ENCODE assay signal across 13 cellular contexts in the genomic region with DNA sequence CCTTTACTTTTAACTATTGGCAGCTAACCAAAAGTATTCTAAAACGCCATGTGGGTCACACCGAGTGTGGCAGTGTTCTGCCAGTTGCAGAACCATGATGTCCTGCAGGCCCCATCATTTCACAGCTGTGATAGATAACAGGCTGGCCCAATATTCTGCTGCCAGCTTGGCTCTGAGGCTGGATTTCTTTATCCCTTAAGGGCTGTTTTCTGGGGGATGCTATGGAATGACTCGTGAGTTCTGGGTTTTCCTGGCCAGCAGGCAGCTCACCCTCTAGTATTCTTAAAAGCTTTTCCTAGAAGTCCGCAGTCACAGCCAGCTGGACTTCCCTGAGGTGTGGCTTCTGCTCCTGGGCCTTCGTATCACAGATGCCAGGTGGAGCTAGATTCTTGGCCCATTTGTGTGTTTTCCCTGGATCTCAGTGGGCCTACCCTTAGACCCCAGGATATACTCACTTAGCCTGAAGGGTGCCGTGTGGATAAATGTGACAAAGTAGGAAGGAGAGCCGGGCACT. TPM values are rescaled to one million over a fixed set of nuclear protein-coding genes. Genes with fewer than 3 reads are reported as not detected.
"Had no signal": no experiment of that assay in that cellular context is flagged by ENCODE, and none has a peak within 500 bp of the region (broad histone marks: within the 10 kb centered on the region; RNA-seq: fewer than 3 reads in every experiment).

No MANE protein-coding gene starts in this region.

- H3K27ac Mint-ChIP-seq: activated CD4-positive, alpha-beta T cell treated with anti-CD3 and anti-CD28 coated beads, Interleukin-2, amount 10 ng/mL, durations not matched to agents 24 days and 14 days; T-helper 1 cell treated with Interleukin-12 subunit alpha and Interleukin-12 subunit beta and Interleukin-4 antibody, amounts not matched to agents 30 μg/mL and 1 μg/mL, for 36 hours; WTC11 had no signal

- H3K9me3 Mint-ChIP-seq: activated CD4-positive, alpha-beta T cell treated with anti-CD3 and anti-CD28 coated beads, Interleukin-2, amount 10 ng/mL, durations not matched to agents 24 days and 14 days; T-helper 1 cell treated with Interleukin-12 subunit alpha and Interleukin-12 subunit beta and Interleukin-4 antibody, amounts not matched to agents 30 μg/mL and 1 μg/mL, for 36 hours had no signal

- H3K4me1 Mint-ChIP-seq: activated CD4-positive, alpha-beta T cell treated with anti-CD3 and anti-CD28 coated beads, Interleukin-2, amount 10 ng/mL, durations not matched to agents 24 days and 14 days had no signal

- DNase-seq: activated CD4-positive, alpha-beta T cell treated with anti-CD3 and anti-CD28 coated beads, Interleukin-2, amount 10 ng/mL, durations not matched to agents 24 days and 14 days; activated naive CD4-positive, alpha-beta T cell treated with Interleukin-2 at 50 U/mL for 16 hours; colonic mucosa; effector CD8-positive, alpha-beta T cell; hypothalamus; ovary; retina had no signal

- H3K4me3 ChIP-seq: colonic mucosa, gastroesophageal sphincter, ovary, smooth muscle cell had no signal

- H3K36me3 ChIP-seq: colonic mucosa, gastroesophageal sphincter, ovary had no signal

- H3K4me3 Mint-ChIP-seq: activated CD4-positive, alpha-beta T cell treated with anti-CD3 and anti-CD28 coated beads, Interleukin-2, amount 10 ng/mL, durations not matched to agents 24 days and 14 days; T-helper 1 cell treated with Interleukin-12 subunit alpha and Interleukin-12 subunit beta and Interleukin-4 antibody, amounts not matched to agents 30 μg/mL and 1 μg/mL, for 36 hours; WTC11 had no signal

- FAIRE-seq: astrocyte, urothelium cell line had no signal

- H3K4me1 ChIP-seq: colonic mucosa had no signal

- H3K27ac ChIP-seq: colonic mucosa, gastroesophageal sphincter, ovary had no signal

- H3K9me3 ChIP-seq: colonic mucosa, ovary had no signal

- ATAC-seq: gastroesophageal sphincter had no signal

RNA-seq across cellular contexts. Expression of a gene that starts 41.0 kb away (rescaled TPM):
- total RNA-seq: activated CD4-positive, alpha-beta T cell treated with anti-CD3 and anti-CD28 coated beads, Interleukin-2, amount 10 ng/mL, durations not matched to agents 24 days and 14 days had no signal
